In genomic region chr21:32532636-32533035, GRCh38 we compare ENCODE assay signal across 26 cellular contexts. TPM values are rescaled to one million over a fixed set of nuclear protein-coding genes. Genes with fewer than 3 reads are reported as not detected.
"Had no signal": no experiment of that assay in that cellular context is flagged by ENCODE, and none has a peak within 500 bp of the region (broad histone marks: within the 10 kb centered on the region; RNA-seq: fewer than 3 reads in every experiment).

No MANE protein-coding gene starts in this region.

- H3K27me3 ChIP-seq: brain microvascular endothelial cell, esophagus squamous epithelium had no signal

- DNase-seq: activated B cell treated with CpG ODN at 0.5 μM for 24 hours; activated CD4-positive, alpha-beta T cell treated with anti-CD3 and anti-CD28 coated beads for 48 hours; activated CD4-positive, alpha-beta T cell treated with anti-CD3 and anti-CD28 coated beads, Interleukin-2, amount 50 U/mL, for 1 hour; activated CD4-positive, alpha-beta T cell treated with anti-CD3 and anti-CD28 coated beads, Interleukin-2, amount 50 U/mL, for 48 hours; activated CD8-positive, alpha-beta memory T cell treated with anti-CD3 and anti-CD28 coated beads, Interleukin-2, amount 10 ng/mL, durations not matched to agents 7 days and 5 days; activated CD8-positive, alpha-beta memory T cell treated with anti-CD3 and anti-CD28 coated beads, Interleukin-2, amount 50 U/mL, for 4 hours; activated CD8-positive, alpha-beta T cell treated with anti-CD3 and anti-CD28 coated beads, Interleukin-2, amount 10 ng/mL, durations not matched to agents 7 days and 5 days; activated gamma-delta T cell treated with Interleukin-2 at 50 U/mL for 16 hours; activated naive CD4-positive, alpha-beta T cell treated with anti-CD3 and anti-CD28 coated beads, Interleukin-2, amount 50 U/mL, for 16 hours; activated naive CD4-positive, alpha-beta T cell treated with Interleukin-2 at 50 U/mL for 16 hours; activated T-cell treated with anti-CD3 and anti-CD28 coated beads, Interleukin-2, amount 50 U/mL, for 1 hour; amniotic stem cell; anterior cingulate cortex; brain microvascular endothelial cell; cortex of kidney; dermis blood vessel endothelial cell; effector CD4-positive, alpha-beta T cell; effector memory CD8-positive, alpha-beta T cell; esophagus squamous epithelium; T-helper 1 cell; T-helper 17 cell; T1000; WERI-Rb-1 had no signal

- H3K9me3 ChIP-seq: esophagus squamous epithelium had no signal

- H3K36me3 ChIP-seq: brain microvascular endothelial cell, esophagus squamous epithelium, WERI-Rb-1 had no signal

- H3K27ac ChIP-seq: brain microvascular endothelial cell, epithelial cell of prostate, esophagus squamous epithelium, WERI-Rb-1 had no signal

- H3K4me3 ChIP-seq: esophagus squamous epithelium had no signal

RNA-seq across cellular contexts. Expression of gene TCP10L, which starts 52.7 kb away (rescaled TPM):
- total RNA-seq: activated CD8-positive, alpha-beta memory T cell treated with anti-CD3 and anti-CD28 coated beads, Interleukin-2, amount 10 ng/mL, durations not matched to agents 7 days and 5 days; endothelial cell of umbilical vein; fibroblast of villous mesenchyme had no signal
